Comparison of ENCODE assay signal across 11 cellular contexts in the genomic region with DNA sequence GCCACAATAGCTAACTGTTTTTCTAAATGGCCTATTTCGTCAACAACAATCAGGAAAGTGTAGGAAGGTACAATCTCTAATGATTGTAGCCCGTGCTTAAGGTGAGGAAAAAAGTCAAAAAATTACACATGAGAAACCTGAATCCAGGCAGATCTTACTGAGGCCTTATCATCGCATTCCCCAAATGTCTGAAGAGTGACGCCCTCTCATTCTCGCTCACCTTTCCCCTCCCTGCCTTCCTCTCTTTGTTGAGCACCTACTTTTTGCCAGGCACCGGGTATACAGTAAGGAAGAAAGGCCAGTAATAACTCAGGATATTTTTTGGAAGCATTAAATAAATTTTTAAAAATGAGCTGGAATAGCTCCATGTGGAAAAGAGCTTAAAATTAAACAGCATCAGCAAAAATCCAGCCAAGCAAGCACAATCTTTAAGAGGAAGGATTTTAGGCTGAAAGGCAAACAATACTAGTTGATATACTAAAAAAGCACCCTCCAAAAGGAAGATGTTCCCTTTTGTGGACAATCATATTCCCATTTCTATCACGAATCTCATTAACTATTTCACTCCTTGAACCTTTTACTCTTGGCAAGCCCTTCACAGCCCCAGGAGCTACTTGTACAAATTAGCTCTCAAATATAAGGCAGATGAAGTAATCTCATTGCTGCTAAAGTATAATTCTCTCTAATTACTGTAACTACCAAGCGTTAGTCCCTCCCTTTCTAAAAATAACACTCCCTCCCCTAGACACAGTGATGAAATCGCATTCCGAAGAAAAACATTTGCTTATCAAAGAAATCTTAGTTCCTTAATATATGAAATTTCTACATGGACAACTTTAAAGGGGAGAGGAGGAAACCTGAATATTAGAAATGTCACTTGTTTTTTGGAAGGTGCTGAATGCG. TPM values are rescaled to one million over a fixed set of nuclear protein-coding genes. Genes with fewer than 3 reads are reported as not detected.
DNase-seq lines count a peak whose midpoint lies in the region; ATAC-seq and TF ChIP-seq lines count a peak whose summit lies in the region.
"Had no signal": no experiment of that assay in that cellular context is flagged by ENCODE, and none has a peak within 500 bp of the region (broad histone marks: within the 10 kb centered on the region; RNA-seq: fewer than 3 reads in every experiment).

No MANE protein-coding gene starts in this region.

- no peak overlapping the region for H3K14ac ChIP-seq in trophoblast cell (ENCODE audit: low read length)

- WGBS in trophoblast cell (ENCODE audit: extremely low coverage, insufficient coverage, insufficient read length), result no CpG with 5 or more reads among the region's 11 CpGs

- H3K4ac ChIP-seq in trophoblast cell (ENCODE audit: low read depth, low read length), result no peak overlapping the region

- H4K8ac ChIP-seq in trophoblast cell (ENCODE audit: low read depth, low read length), result no peak overlapping the region

- H3K79me2 ChIP-seq in trophoblast cell (ENCODE audit: control insufficient read depth, insufficient read depth, low read length, poor library complexity), result no peaks in the 10 kb centered on the region

- no peak for TF ChIP-seq POLR2A in breast epithelium (IDR thresholded peaks at IDR 0.05)

- H3K27me3 Mint-ChIP-seq in activated naive CD4-positive, alpha-beta T cell treated with anti-CD3 and anti-CD28 coated beads for 36 hours (ENCODE audit: low read depth), result no peaks in the 10 kb centered on the region
- no peaks in the 10 kb centered on the region for H3K27me3 Mint-ChIP-seq in central memory CD8-positive, alpha-beta T cell

- H3K4me3 ChIP-seq in trophoblast cell (ENCODE audit: low read depth, low read length) (no peak overlapping the region), breast epithelium (no peak overlapping the region)
- H3K4me3 ChIP-seq: adrenal gland had no signal

- H3K27me3 ChIP-seq in trophoblast cell (ENCODE audit: insufficient read depth, low read length), result no peaks in the 10 kb centered on the region
- H3K27me3 ChIP-seq in breast epithelium, result no peaks in the 10 kb centered on the region
- H3K27me3 ChIP-seq: adrenal gland had no signal

- CTCF ChIA-PET in activated naive CD4-positive, alpha-beta T cell treated with anti-CD3 and anti-CD28 coated beads for 36 hours (lab: Charles Lee), result interaction anchor here (0.7 to 1.6 kb wide), 5 partner anchors 8 to 548 kb away, joined by 3 to 6 read pairs (median 3); no protein-coding TSS in a partner anchor

- intact Hi-C loops in activated naive CD4-positive, alpha-beta T cell treated with anti-CD3 and anti-CD28 coated beads for 36 hours (cut with micrococcal nuclease), result loop anchor here (2.0 kb wide), 1 partner anchor 15 kb away; no protein-coding TSS in a partner anchor
- intact Hi-C loops in breast epithelium (cut with DNase I; ENCODE audit: low total_unique reads), result no loop called here

- H2AFZ ChIP-seq in trophoblast cell (ENCODE audit: insufficient read depth, low read length, poor library complexity), result no peak overlapping the region

- peaks cover 86% of the 10 kb centered on the region for H3K36me3 Mint-ChIP-seq in activated naive CD4-positive, alpha-beta T cell treated with anti-CD3 and anti-CD28 coated beads for 36 hours (ENCODE audit: low read depth)
- H3K36me3 Mint-ChIP-seq in central memory CD8-positive, alpha-beta T cell (ENCODE audit: insufficient read depth), result peaks cover 86% of the 10 kb centered on the region

- H3K9ac ChIP-seq in trophoblast cell (ENCODE audit: low read length), result no peak overlapping the region

- no peak overlapping the region for H2AK5ac ChIP-seq in trophoblast cell (ENCODE audit: low read length)

- no peaks in the 10 kb centered on the region for H3K9me3 Mint-ChIP-seq in activated naive CD4-positive, alpha-beta T cell treated with anti-CD3 and anti-CD28 coated beads for 36 hours
- H3K9me3 Mint-ChIP-seq in central memory CD8-positive, alpha-beta T cell, result no peaks in the 10 kb centered on the region

- H3K27ac Mint-ChIP-seq in activated naive CD4-positive, alpha-beta T cell treated with anti-CD3 and anti-CD28 coated beads for 36 hours, result peak overlapping the region; percentile 73
- peak overlapping the region; percentile 79 for H3K27ac Mint-ChIP-seq in central memory CD8-positive, alpha-beta T cell (ENCODE audit: low read depth)

- H3K9me3 ChIP-seq in trophoblast cell (ENCODE audit: insufficient read depth, low read depth, low read length) (no peaks in the 10 kb centered on the region), breast epithelium (no peaks in the 10 kb centered on the region)
- H3K9me3 ChIP-seq: adrenal gland had no signal

- peaks cover 3% of the 10 kb centered on the region for H3K79me1 ChIP-seq in trophoblast cell (ENCODE audit: low read length)

- peaks cover 28% of the 10 kb centered on the region for H3K4me1 Mint-ChIP-seq in activated naive CD4-positive, alpha-beta T cell treated with anti-CD3 and anti-CD28 coated beads for 36 hours (ENCODE audit: low read depth)
- peaks cover 7% of the 10 kb centered on the region for H3K4me1 Mint-ChIP-seq in central memory CD8-positive, alpha-beta T cell

- no peak for ATAC-seq in central memory CD8-positive, alpha-beta T cell (replicated peaks; ENCODE audit: extremely low read depth, poor library complexity, severe bottlenecking)
- no peak for ATAC-seq in HG03565 (IDR thresholded peaks at IDR 0.05; ENCODE audit: unreplicated experiment)

- H3K18ac ChIP-seq in trophoblast cell (ENCODE audit: low read length), result no peak overlapping the region

- H3K4me3 Mint-ChIP-seq in activated naive CD4-positive, alpha-beta T cell treated with anti-CD3 and anti-CD28 coated beads for 36 hours, result no peak overlapping the region
- no peak overlapping the region for H3K4me3 Mint-ChIP-seq in central memory CD8-positive, alpha-beta T cell

- no peak overlapping the region for H3K23ac ChIP-seq in trophoblast cell (ENCODE audit: low read length)

- H2BK5ac ChIP-seq in trophoblast cell (ENCODE audit: low read depth, low read length, poor library complexity), result no peak overlapping the region

- peak overlapping the region; percentile 70 for H4K91ac ChIP-seq in trophoblast cell (ENCODE audit: low read depth, low read length)

- DNase-seq in activated naive CD4-positive, alpha-beta T cell treated with anti-CD3 and anti-CD28 coated beads for 36 hours, result no peak
- DNase-seq in activated naive CD4-positive, alpha-beta T cell treated with Interleukin-2 at 50 U/mL for 16 hours, result no peak
- peak; percentile 52 for DNase-seq in NOMO-1 treated with DMSO at 0.1 percent for 48 hours (lab: John Stamatoyannopoulos, UW; ENCODE audit: unreplicated experiment)
- no peak for DNase-seq in central memory CD8-positive, alpha-beta T cell (ENCODE audit: low spot score in 2 of 2)
- peak; percentile 75 to 88 for DNase-seq in trophoblast cell
- DNase-seq in NCI-H446 (lab: John Stamatoyannopoulos, UW), result no peak
- DNase-seq in breast epithelium (ENCODE audit: low spot score in 2 of 2), result no peak
- DNase-seq: adrenal gland; DMS79; stimulated activated CD4-positive, alpha-beta T cell treated with anti-CD3 and anti-CD28 coated beads, Interleukin-1b, Interleukin-23, amount 100 ng/mL, for 48 hours had no signal

- TF ChIP-seq CTCF in breast epithelium (IDR thresholded peaks at IDR 0.05), result no peak

- H4K12ac ChIP-seq in trophoblast cell (ENCODE audit: low read depth, low read length), result no peak overlapping the region

- H3K4me1 ChIP-seq in trophoblast cell (ENCODE audit: control insufficient read depth in 1 of 2, insufficient read depth in 2 of 2, low read length in 2 of 2) (peaks cover 4 to 11% of the 10 kb centered on the region in 2 experiments), breast epithelium (no peaks in the 10 kb centered on the region)

- H3K36me3 ChIP-seq in trophoblast cell (ENCODE audit: control insufficient read depth in 1 of 2, insufficient read depth in 2 of 2, low read length in 2 of 2), result peaks cover 13 to 29% of the 10 kb centered on the region in 2 experiments
- peaks cover 3% of the 10 kb centered on the region for H3K36me3 ChIP-seq in breast epithelium

- H2BK12ac ChIP-seq in trophoblast cell (ENCODE audit: low read length), result peak overlapping the region; percentile 94

- H3K27ac ChIP-seq in trophoblast cell (ENCODE audit: low read depth, low read length) (peak overlapping the region; percentile 27), breast epithelium (peak overlapping the region in 1 of 2 donors; percentile 49)

- no peak overlapping the region for H2BK120ac ChIP-seq in trophoblast cell (ENCODE audit: insufficient read depth, low read length, poor library complexity)

- H3K4me2 ChIP-seq in trophoblast cell (ENCODE audit: low read length), result no peak overlapping the region

RNA-seq across cellular contexts. Expression of gene STAT1, which starts 40.0 kb away (rescaled TPM):
- total RNA-seq in activated naive CD4-positive, alpha-beta T cell treated with anti-CD3 and anti-CD28 coated beads for 36 hours, result 100 to 1,000 TPM; 376 to 402 TPM
- 29.8 and 30.6 TPM in 2 replicates for polyA plus RNA-seq in trophoblast cell (2013)
- total RNA-seq in breast epithelium, result 10 to 100 TPM; 44.2 to 79.6 (median 59.4) TPM

Comparison
In these comparisons a context has a peak if more than half of its experiments do, and no peak if none do; other contexts are left out.
1. DNase-seq: peak in NOMO-1 treated with DMSO at 0.1 percent for 48 hours (single experiment) and trophoblast cell (2 of 2); none in activated naive CD4-positive, alpha-beta T cell treated with anti-CD3 and anti-CD28 coated beads for 36 hours (single experiment), activated naive CD4-positive, alpha-beta T cell treated with Interleukin-2 at 50 U/mL for 16 hours (single experiment), central memory CD8-positive, alpha-beta T cell (0 of 2), NCI-H446 (0 of 2) and breast epithelium (0 of 2).
2. RNA of gene STAT1, which starts 40.0 kb away (total RNA-seq): 376 to 402 TPM in activated naive CD4-positive, alpha-beta T cell treated with anti-CD3 and anti-CD28 coated beads for 36 hours; 44.2 to 79.6 TPM in breast epithelium; every median in the first group is over 4 times any median in the second.